In genomic region chr6:127403636-127404035, GRCh38 we compare ENCODE assay signal across 11 cellular contexts. TPM values are rescaled to one million over a fixed set of nuclear protein-coding genes. Genes with fewer than 3 reads are reported as not detected.
A peak's percentile ranks its signal among the peaks of the same experiment; 100 is the strongest.
DNase-seq lines count a peak whose midpoint lies in the region; ATAC-seq and FAIRE-seq lines count a peak whose summit lies in the region.
"Had no signal": no experiment of that assay in that cellular context is flagged by ENCODE, and none has a peak within 500 bp of the region (broad histone marks: within the 10 kb centered on the region; RNA-seq: fewer than 3 reads in every experiment).

No MANE protein-coding gene starts in this region.

- ATAC-seq in activated CD4-positive, alpha-beta T cell treated with anti-CD3 and anti-CD28 coated beads for 36 hours = peak; percentile 85
- peak; percentile 86 for ATAC-seq in HG02588 (IDR thresholded peaks at IDR 0.05; ENCODE audit: unreplicated experiment)
- peak; percentile 54 for ATAC-seq in HG03558 (IDR thresholded peaks at IDR 0.05; ENCODE audit: extremely low read depth, unreplicated experiment)
- ATAC-seq in stimulated activated naive B cell treated with anti-CD40 and anti-IgM and Interleukin-4, amounts not matched to agents 10 μg/mL and 1 μg/mL and 100 μg/mL, for 72 hours (replicated peaks) = peak; percentile 82 to 83

- H3K4me3 Mint-ChIP-seq in activated CD4-positive, alpha-beta T cell treated with anti-CD3 and anti-CD28 coated beads for 36 hours = no peak overlapping the region
- H3K4me3 Mint-ChIP-seq in activated CD4-positive, alpha-beta T cell treated with anti-CD3 and anti-CD28 coated beads, Interleukin-2, amount 10 ng/mL, durations not matched to agents 7 days and 5 days = no peak overlapping the region
- H3K4me3 Mint-ChIP-seq in stimulated activated naive B cell treated with anti-CD40 and anti-IgM and Interleukin-4, amounts not matched to agents 10 μg/mL and 1 μg/mL and 100 μg/mL, for 72 hours = no peak overlapping the region
- H3K4me3 Mint-ChIP-seq: endodermal cell had no signal

- intact Hi-C loops in activated CD4-positive, alpha-beta T cell treated with anti-CD3 and anti-CD28 coated beads for 36 hours (cut with DNase I, micrococcal nuclease) = no loop called here

- H3K27ac Mint-ChIP-seq in activated CD4-positive, alpha-beta T cell treated with anti-CD3 and anti-CD28 coated beads for 36 hours = peak overlapping the region; percentile 81
- H3K27ac Mint-ChIP-seq in activated CD4-positive, alpha-beta T cell treated with anti-CD3 and anti-CD28 coated beads, Interleukin-2, amount 10 ng/mL, durations not matched to agents 7 days and 5 days = no peak overlapping the region
- peak overlapping the region; percentile 49 for H3K27ac Mint-ChIP-seq in stimulated activated naive B cell treated with anti-CD40 and anti-IgM and Interleukin-4, amounts not matched to agents 10 μg/mL and 1 μg/mL and 100 μg/mL, for 72 hours
- H3K27ac Mint-ChIP-seq: endodermal cell had no signal

- H3K36me3 Mint-ChIP-seq in activated CD4-positive, alpha-beta T cell treated with anti-CD3 and anti-CD28 coated beads for 36 hours (ENCODE audit: low read depth) = no peaks in the 10 kb centered on the region
- H3K36me3 Mint-ChIP-seq in activated CD4-positive, alpha-beta T cell treated with anti-CD3 and anti-CD28 coated beads, Interleukin-2, amount 10 ng/mL, durations not matched to agents 7 days and 5 days (ENCODE audit: low read depth) = no peaks in the 10 kb centered on the region
- H3K36me3 Mint-ChIP-seq in stimulated activated naive B cell treated with anti-CD40 and anti-IgM and Interleukin-4, amounts not matched to agents 10 μg/mL and 1 μg/mL and 100 μg/mL, for 72 hours = peaks cover 0 to 3% of the 10 kb centered on the region in 2 donors

- CTCF ChIA-PET in activated CD4-positive, alpha-beta T cell treated with anti-CD3 and anti-CD28 coated beads for 36 hours (lab: Charles Lee) = interaction anchor here (0.6 to 1.5 kb wide), 2 partner anchors 11 to 1447 kb away, joined by 3 to 4 read pairs; no protein-coding TSS in a partner anchor
- CTCF ChIA-PET in activated CD4-positive, alpha-beta T cell treated with anti-CD3 and anti-CD28 coated beads, Interleukin-2, amount 10 ng/mL, durations not matched to agents 7 days and 5 days (lab: Charles Lee) = no interaction called here

- peaks cover 8% of the 10 kb centered on the region for H3K9me3 Mint-ChIP-seq in activated CD4-positive, alpha-beta T cell treated with anti-CD3 and anti-CD28 coated beads for 36 hours (ENCODE audit: low read depth)
- H3K9me3 Mint-ChIP-seq in activated CD4-positive, alpha-beta T cell treated with anti-CD3 and anti-CD28 coated beads, Interleukin-2, amount 10 ng/mL, durations not matched to agents 7 days and 5 days = peaks cover 3% of the 10 kb centered on the region
- H3K9me3 Mint-ChIP-seq in stimulated activated naive B cell treated with anti-CD40 and anti-IgM and Interleukin-4, amounts not matched to agents 10 μg/mL and 1 μg/mL and 100 μg/mL, for 72 hours = no peaks in the 10 kb centered on the region

- POLR2A ChIA-PET in activated CD4-positive, alpha-beta T cell treated with anti-CD3 and anti-CD28 coated beads for 36 hours (lab: Charles Lee) = no interaction called here
- POLR2A ChIA-PET in activated CD4-positive, alpha-beta T cell treated with anti-CD3 and anti-CD28 coated beads, Interleukin-2, amount 10 ng/mL, durations not matched to agents 7 days and 5 days (lab: Charles Lee) = no interaction called here

- DNase-seq in activated CD4-positive, alpha-beta T cell treated with anti-CD3 and anti-CD28 coated beads for 36 hours = peak; percentile 19
- DNase-seq in activated CD4-positive, alpha-beta T cell treated with anti-CD3 and anti-CD28 coated beads, Interleukin-2, amount 10 ng/mL, durations not matched to agents 7 days and 5 days = no peak
- DNase-seq in stimulated activated naive B cell treated with anti-CD40 and anti-IgM and Interleukin-4, amounts not matched to agents 10 μg/mL and 1 μg/mL and 100 μg/mL, for 72 hours = no peak
- DNase-seq in RCC 7860 (ENCODE audit: low spot score) = no peak
- DNase-seq in NCI-H1417 (lab: John Stamatoyannopoulos, UW) = no peak
- DNase-seq in NCI-H774 (lab: John Stamatoyannopoulos, UW) = no peak
- DNase-seq: endodermal cell, left cardiac atrium had no signal

- no peak for FAIRE-seq in RCC 7860 (lab: Jason Lieb, UNC)
- FAIRE-seq: A204.1 had no signal

- no peaks in the 10 kb centered on the region for H3K27me3 Mint-ChIP-seq in activated CD4-positive, alpha-beta T cell treated with anti-CD3 and anti-CD28 coated beads for 36 hours
- H3K27me3 Mint-ChIP-seq in activated CD4-positive, alpha-beta T cell treated with anti-CD3 and anti-CD28 coated beads, Interleukin-2, amount 10 ng/mL, durations not matched to agents 7 days and 5 days = no peaks in the 10 kb centered on the region
- H3K27me3 Mint-ChIP-seq in stimulated activated naive B cell treated with anti-CD40 and anti-IgM and Interleukin-4, amounts not matched to agents 10 μg/mL and 1 μg/mL and 100 μg/mL, for 72 hours = no peaks in the 10 kb centered on the region

- H3K4me1 Mint-ChIP-seq in activated CD4-positive, alpha-beta T cell treated with anti-CD3 and anti-CD28 coated beads for 36 hours = peaks cover 19% of the 10 kb centered on the region
- peaks cover 9% of the 10 kb centered on the region for H3K4me1 Mint-ChIP-seq in activated CD4-positive, alpha-beta T cell treated with anti-CD3 and anti-CD28 coated beads, Interleukin-2, amount 10 ng/mL, durations not matched to agents 7 days and 5 days
- H3K4me1 Mint-ChIP-seq in stimulated activated naive B cell treated with anti-CD40 and anti-IgM and Interleukin-4, amounts not matched to agents 10 μg/mL and 1 μg/mL and 100 μg/mL, for 72 hours = peaks cover 8 to 20% of the 10 kb centered on the region in 2 donors

RNA-seq across cellular contexts. Expression of gene KIAA0408, which starts 55.6 kb away (rescaled TPM):
- 1 to 10 TPM; 2.6 to 2.7 TPM for total RNA-seq in activated CD4-positive, alpha-beta T cell treated with anti-CD3 and anti-CD28 coated beads for 36 hours
- total RNA-seq in activated CD4-positive, alpha-beta T cell treated with anti-CD3 and anti-CD28 coated beads, Interleukin-2, amount 10 ng/mL, durations not matched to agents 7 days and 5 days = 1 to 10 TPM; 2.7 to 4.4 TPM
